25 cellular contexts compared by ENCODE assay signal in genomic region chr2:114800371-114800770, GRCh38.
"Had no signal": no experiment of that assay in that cellular context is flagged by ENCODE, and none has a peak within 500 bp of the region (broad histone marks: within the 10 kb centered on the region; RNA-seq: fewer than 3 reads in every experiment).

No MANE protein-coding gene starts in this region.

- H3K9me3 ChIP-seq: colonic mucosa, esophagus muscularis mucosa, left lung, right atrium auricular region, thoracic aorta, tibial nerve, upper lobe of right lung, uterus had no signal

- ATAC-seq: foreskin keratinocyte; left cardiac atrium; left lung; naive thymus-derived CD8-positive, alpha-beta T cell; sciatic nerve; stimulated activated naive CD8-positive, alpha-beta T cell treated with anti-CD3 and anti-CD28 coated beads, Interleukin-15, amount 100 ng/mL, for 72 hours; upper lobe of right lung had no signal

- H3K4me2 ChIP-seq: smooth muscle cell had no signal

- DNase-seq: colonic mucosa; effector memory CD4-positive, alpha-beta T cell; foreskin keratinocyte; head of caudate nucleus; kidney; left cardiac atrium; left lung; mesendoderm; naive thymus-derived CD8-positive, alpha-beta T cell; nephron progenitor cell; nucleus accumbens; stimulated activated CD4-positive, alpha-beta T cell treated with anti-CD3 and anti-CD28 coated beads, Interleukin-12 subunit alpha, Interleukin-12 subunit beta, amount 100 ng/mL, for 4 hours; stimulated activated CD4-positive, alpha-beta T cell treated with anti-CD3 and anti-CD28 coated beads, Interleukin-1b, Interleukin-23, amount 100 ng/mL, for 48 hours; stimulated activated CD4-positive, alpha-beta T cell treated with anti-CD3 and anti-CD28 coated beads, Interleukin-4, amount 100 ng/mL, for 1 hour; stimulated activated CD8-positive, alpha-beta memory T cell treated with anti-CD3 and anti-CD28 coated beads, Interleukin-4, amount 100 ng/mL, for 48 hours; stimulated activated naive CD4-positive, alpha-beta T cell; stimulated activated naive CD8-positive, alpha-beta T cell treated with anti-CD3 and anti-CD28 coated beads, Interleukin-15, amount 100 ng/mL, for 72 hours; upper lobe of right lung; uterus had no signal

- H3K4me3 ChIP-seq: colonic mucosa, esophagus muscularis mucosa, left lung, right atrium auricular region, smooth muscle cell, thoracic aorta, tibial nerve, upper lobe of right lung, uterus had no signal

- H3K27ac ChIP-seq: colonic mucosa, esophagus muscularis mucosa, foreskin keratinocyte, left lung, right atrium auricular region, thoracic aorta, tibial nerve, upper lobe of right lung, uterus had no signal

- H3K27me3 ChIP-seq: colonic mucosa, esophagus muscularis mucosa, foreskin keratinocyte, left lung, right atrium auricular region, tibial nerve, upper lobe of right lung, uterus had no signal

- H3K4me1 ChIP-seq: colonic mucosa, esophagus muscularis mucosa, foreskin keratinocyte, left lung, right atrium auricular region, tibial nerve, upper lobe of right lung, uterus had no signal

- H3K36me3 ChIP-seq: colonic mucosa, esophagus muscularis mucosa, left lung, right atrium auricular region, thoracic aorta, tibial nerve, upper lobe of right lung, uterus had no signal
